ENCODE assay signal across 1 cellular context in genomic region chr16:8848939-8849391, GRCh38.
TF ChIP-seq lines count a peak whose summit lies in the region.

No MANE protein-coding gene starts in this region.

TF ChIP-seq in H1, 55 proteins besides CTCF, POLR2A, EP300 and RAD21 (continued from another document):
- TF ChIP-seq NANOG (IDR thresholded peaks at IDR 0.05; ENCODE audit: insufficient read depth, low read depth, low read length, poor library complexity, severe bottlenecking) (no peak), GABPA (IDR thresholded peaks at IDR 0.05; ENCODE audit: borderline replicate concordance, insufficient read depth, low read length) (no peak), BCL11A (IDR thresholded peaks at IDR 0.05; ENCODE audit: low read depth in 2 of 2, low read length in 2 of 2) (no peak), POLR2AphosphoS5 (IDR thresholded peaks at IDR 0.05; ENCODE audit: low read depth, low read length) (peak; percentile 58; the same call in 1 of the 2 replicates), CBX8 (IDR thresholded peaks at IDR 0.05; ENCODE audit: borderline replicate concordance, low read depth, low read length) (no peak)
TF ChIP-seq in H1: peak in this region for 2.
